Comparison of ENCODE assay signal across 2 cellular contexts in genomic region chr22:15904326-15904725, GRCh38.
DNase-seq lines count a peak whose midpoint lies in the region; TF ChIP-seq lines count a peak whose summit lies in the region.
"Not testable (repeated sequence)": the region's sequence is repeated elsewhere in the genome, so short reads cannot be mapped to it uniquely, and the experiment has no call there.

No MANE protein-coding gene starts in this region.

- not testable (repeated sequence) for TF ChIP-seq POLR2A in spleen (IDR thresholded peaks at IDR 0.05)

- WGBS in spleen, 5 donors: 85 to 100% (median 89%) methylated on average over 1 of the region's 2 CpGs; no CpG with 5 or more reads in 2 of the 5 donors

- not testable (repeated sequence) for H3K4me3 ChIP-seq in spleen

- H3K27me3 ChIP-seq in spleen (replicated peaks in 1 of 7): not testable (repeated sequence)

- not testable (repeated sequence) for H3K27ac ChIP-seq in spleen

- H3K9me3 ChIP-seq in spleen: not testable (repeated sequence)

- intact Hi-C loops in spleen (cut with DNase I; ENCODE audit: low total_unique reads): not testable (repeated sequence)

- H3K36me3 ChIP-seq in spleen: not testable (repeated sequence)

- peak; percentile 9 for DNase-seq in activated effector memory CD4-positive, alpha-beta T cell treated with anti-CD3 and anti-CD28 coated beads, Interleukin-2, amount 50 U/mL, for 16 hours
- peak; percentile 48 for DNase-seq in spleen

- not testable (repeated sequence) for TF ChIP-seq CTCF in spleen (IDR thresholded peaks at IDR 0.05 in 8 of 11, conservative IDR thresholded peaks at IDR 0.05 in 3 of 11)

- not testable (repeated sequence) for H3K4me1 ChIP-seq in spleen
